ENCODE assay signal across 9 cellular contexts in genomic region chr10:86969421-86970041, GRCh38. TPM values are rescaled to one million over a fixed set of nuclear protein-coding genes. Genes with fewer than 3 reads are reported as not detected.
DNase-seq lines count a peak whose midpoint lies in the region; ATAC-seq and TF ChIP-seq lines count a peak whose summit lies in the region.
"Had no signal": no experiment of that assay in that cellular context is flagged by ENCODE, and none has a peak within 500 bp of the region (broad histone marks: within the 10 kb centered on the region; RNA-seq: fewer than 3 reads in every experiment).

No MANE protein-coding gene starts in this region.

- H3K27ac Mint-ChIP-seq in CD8-positive, alpha-beta memory T cell, result peak overlapping the region in 2 of 8 donors; percentile 68 to 96

- no peak for TF ChIP-seq CTCF in Peyer's patch (IDR thresholded peaks at IDR 0.05)
- no peak for TF ChIP-seq CTCF in fibroblast of the aortic adventitia (IDR thresholded peaks at IDR 0.05; ENCODE audit: insufficient read depth, low read length)
- no peak for TF ChIP-seq CTCF in parathyroid adenoma (IDR thresholded peaks at IDR 0.05)

- H3K27ac ChIP-seq in CD8-positive, alpha-beta memory T cell (ENCODE audit: low read depth, low read length), result no peak overlapping the region
- H3K27ac ChIP-seq in Peyer's patch (peak overlapping the region; percentile 73 to 95 (median 85)), parathyroid adenoma (peak overlapping the region; percentile 71)

- no peak for ATAC-seq in HG02610 (IDR thresholded peaks at IDR 0.05; ENCODE audit: unreplicated experiment)

- no peak for TF ChIP-seq POLR2A in Peyer's patch (IDR thresholded peaks at IDR 0.05)

- in situ Hi-C loops in KBM-7 (cut with MboI; ENCODE audit: low pct_unique_long_range_greater_than_20kb, low sequenced_read_pairs), result no loop called here

- peaks cover 28 to 55% (median 41%) of the 10 kb centered on the region in 3 donors for H3K4me1 Mint-ChIP-seq in CD8-positive, alpha-beta memory T cell

- peak overlapping the region in 6 of 7 donors; percentile 28 to 87 (median 48) for H3K4me3 Mint-ChIP-seq in CD8-positive, alpha-beta memory T cell

- H3K9ac ChIP-seq in parathyroid adenoma, result no peak overlapping the region

- no peaks in the 10 kb centered on the region for H3K9me3 ChIP-seq in CD8-positive, alpha-beta memory T cell (ENCODE audit: low read length)
- no peaks in the 10 kb centered on the region for H3K9me3 ChIP-seq in Peyer's patch
- H3K9me3 ChIP-seq in parathyroid adenoma (ENCODE audit: control insufficient read depth, low read length), result no peaks in the 10 kb centered on the region

- H3K36me3 Mint-ChIP-seq in CD8-positive, alpha-beta memory T cell, result no peaks in the 10 kb centered on the region

- H3K9me3 Mint-ChIP-seq in CD8-positive, alpha-beta memory T cell, result no peaks in the 10 kb centered on the region

- peaks cover 0 to 4% of the 10 kb centered on the region in 2 donors for H3K27me3 Mint-ChIP-seq in CD8-positive, alpha-beta memory T cell

- no peaks in the 10 kb centered on the region for H3K27me3 ChIP-seq in CD8-positive, alpha-beta memory T cell (ENCODE audit: insufficient read depth, low read length, poor library complexity, severe bottlenecking)
- H3K27me3 ChIP-seq in Peyer's patch (no peaks in the 10 kb centered on the region), parathyroid adenoma (ENCODE audit: control insufficient read depth, insufficient read depth, low read length) (no peaks in the 10 kb centered on the region)

- H3K36me3 ChIP-seq in CD8-positive, alpha-beta memory T cell (ENCODE audit: insufficient read depth, low read length), result no peaks in the 10 kb centered on the region
- H3K36me3 ChIP-seq in Peyer's patch (no peaks in the 10 kb centered on the region), parathyroid adenoma (ENCODE audit: control insufficient read depth, insufficient read depth, low read length) (no peaks in the 10 kb centered on the region)

- no peak for DNase-seq in CD8-positive, alpha-beta memory T cell
- peak in 2 of 3 donors; percentile 9 to 54 for DNase-seq in Peyer's patch
- peak; percentile 43 for DNase-seq in fibroblast of the aortic adventitia (ENCODE audit: low read depth)
- no peak for DNase-seq in cortex of kidney (lab: John Stamatoyannopoulos, UW)
- no peak for DNase-seq in SIG-M5 treated with dmso at 0.1 percent for 504 hours (lab: John Stamatoyannopoulos, UW; ENCODE audit: unreplicated experiment)
- DNase-seq in KBM-7, result no peak
- DNase-seq: NCI-H187 treated with DMSO at 0.1 percent for 48 hours had no signal

- no peak overlapping the region for H3K4me3 ChIP-seq in CD8-positive, alpha-beta memory T cell (ENCODE audit: low read length)
- H3K4me3 ChIP-seq in Peyer's patch (peak overlapping the region in 3 of 4 donors; percentile 5 to 68 (median 57)), fibroblast of the aortic adventitia (ENCODE audit: low read depth, low read length) (peak overlapping the region; percentile 73), parathyroid adenoma (ENCODE audit: low read depth, low read length) (peak overlapping the region; percentile 44)

- no peak overlapping the region for H3K4me2 ChIP-seq in parathyroid adenoma (ENCODE audit: low read length)

- no peak overlapping the region for H2AFZ ChIP-seq in parathyroid adenoma

- peaks cover 46% of the 10 kb centered on the region for H3K4me1 ChIP-seq in CD8-positive, alpha-beta memory T cell (ENCODE audit: insufficient read depth, low read length)
- peaks cover 0 to 49% (median 19%) of the 10 kb centered on the region in 4 donors for H3K4me1 ChIP-seq in Peyer's patch
- H3K4me1 ChIP-seq in parathyroid adenoma, result peaks cover 4% of the 10 kb centered on the region

- POLR2A ChIA-PET in CD8-positive, alpha-beta memory T cell (lab: Charles Lee), result no interaction called here

- H3K79me2 ChIP-seq in parathyroid adenoma, result no peaks in the 10 kb centered on the region

- CTCF ChIA-PET in CD8-positive, alpha-beta memory T cell (lab: Charles Lee), result interaction anchor here (1.3 to 5.5 kb wide), 2 partner anchors 23 to 30 kb away, joined by 6 to 61 read pairs; no protein-coding TSS in a partner anchor

RNA-seq across cellular contexts. Expression of gene ADIRF, which starts 1.2 kb away (rescaled TPM):
- not detected for total RNA-seq in CD8-positive, alpha-beta memory T cell
- not detected for polyA plus RNA-seq in CD8-positive, alpha-beta memory T cell
- total RNA-seq in Peyer's patch (100 to 1,000 TPM in 3 of 4 donors, 10 to 100 TPM in 1; 86.6 to 605 (median 431) TPM), fibroblast of the aortic adventitia (ENCODE audit: low replicate concordance) (37.8 and 48.4 TPM in 2 replicates)

RNA-seq across cellular contexts. Expression of gene SNCG, which starts 11.1 kb away (rescaled TPM):
- total RNA-seq in CD8-positive, alpha-beta memory T cell, result not detected
- polyA plus RNA-seq in CD8-positive, alpha-beta memory T cell, result not detected
- total RNA-seq in Peyer's patch (1 to 10 TPM in 2 of 4 donors, not detected in 2; 2.4 to 8.2 TPM), fibroblast of the aortic adventitia (ENCODE audit: low replicate concordance) (2.8 and 18.2 TPM in 2 replicates)

RNA-seq across cellular contexts. Expression of gene MMRN2, which starts 12.1 kb away (rescaled TPM):
- not detected for total RNA-seq in CD8-positive, alpha-beta memory T cell
- not detected for polyA plus RNA-seq in CD8-positive, alpha-beta memory T cell
- total RNA-seq in Peyer's patch (10 to 100 TPM in 2 of 4 donors, 1 to 10 TPM in 2; 2.8 to 16.5 (median 12.6) TPM), fibroblast of the aortic adventitia (ENCODE audit: low replicate concordance) (5.1 and 5.4 TPM in 2 replicates)

RNA-seq across cellular contexts. Expression of gene FAM25A, which starts 50.6 kb away (rescaled TPM):
- total RNA-seq in CD8-positive, alpha-beta memory T cell, result not detected
- polyA plus RNA-seq in CD8-positive, alpha-beta memory T cell, result not detected
- total RNA-seq in Peyer's patch (not detected), fibroblast of the aortic adventitia (ENCODE audit: low replicate concordance) (not detected in 2 replicates)

Comparison
In these comparisons a context has a peak if more than half of its experiments do, and no peak if none do; other contexts are left out.
1. DNase-seq: peak in Peyer's patch (2 of 3) and fibroblast of the aortic adventitia (single experiment); none in CD8-positive, alpha-beta memory T cell (0 of 5), cortex of kidney (single experiment), SIG-M5 treated with dmso at 0.1 percent for 504 hours (single experiment) and KBM-7 (single experiment).
2. RNA of gene ADIRF, which starts 1.2 kb away (total RNA-seq): 86.6 to 605 TPM in Peyer's patch and 37.8 to 48.4 TPM in fibroblast of the aortic adventitia; not detected in CD8-positive, alpha-beta memory T cell; every median in the first group is over 10 times any median in the second.